In the genomic region with DNA sequence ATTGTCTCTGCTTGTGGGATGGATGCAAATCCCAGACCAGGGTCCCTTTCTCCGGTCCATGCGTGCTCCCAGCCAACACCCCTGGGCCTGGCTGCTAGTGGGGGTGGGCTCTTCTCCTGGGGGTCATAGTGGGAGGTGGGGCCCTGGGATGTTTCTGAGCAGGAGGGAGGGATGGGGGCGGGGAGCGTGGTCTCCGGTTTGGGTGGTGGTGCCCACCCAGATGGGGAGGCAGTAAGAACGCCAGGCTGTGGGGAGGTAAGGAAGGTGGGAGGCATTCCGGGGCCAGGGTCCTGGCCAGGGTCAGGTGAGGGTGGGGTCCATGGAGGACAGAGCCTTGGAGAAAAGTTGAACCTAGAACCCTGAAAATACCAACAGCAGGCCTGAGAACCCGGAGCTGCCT, we compare ENCODE assay signal across 9 cellular contexts. TPM values are rescaled to one million over a fixed set of nuclear protein-coding genes. Genes with fewer than 3 reads are reported as not detected.
A peak's percentile ranks its signal among the peaks of the same experiment; 100 is the strongest.
DNase-seq lines count a peak whose midpoint lies in the region; ATAC-seq and TF ChIP-seq lines count a peak whose summit lies in the region.
"Had no signal": no experiment of that assay in that cellular context is flagged by ENCODE, and none has a peak within 500 bp of the region (broad histone marks: within the 10 kb centered on the region; RNA-seq: fewer than 3 reads in every experiment).

No MANE protein-coding gene starts in this region.

- H3K36me3 ChIP-seq in left lung (peaks cover 0 to 18% of the 10 kb centered on the region in 2 donors), smooth muscle cell (ENCODE audit: low read depth) (no peaks in the 10 kb centered on the region)
- H3K36me3 ChIP-seq: neutrophil had no signal

- peak overlapping the region; percentile 79 for H3K27ac Mint-ChIP-seq in activated CD4-positive, alpha-beta T cell treated with anti-CD3 and anti-CD28 coated beads, Interleukin-2, amount 10 ng/mL, durations not matched to agents 7 days and 5 days
- no peak overlapping the region for H3K27ac Mint-ChIP-seq in activated CD4-positive, alpha-beta T cell treated with anti-CD3 and anti-CD28 coated beads, Interleukin-2, amount 10 ng/mL, durations not matched to agents 24 days and 14 days
- peak overlapping the region; percentile 49 for H3K27ac Mint-ChIP-seq in activated CD8-positive, alpha-beta T cell treated with anti-CD3 and anti-CD28 coated beads, Interleukin-2, amount 10 ng/mL, durations not matched to agents 7 days and 5 days

- H3K4me1 Mint-ChIP-seq in activated CD4-positive, alpha-beta T cell treated with anti-CD3 and anti-CD28 coated beads, Interleukin-2, amount 10 ng/mL, durations not matched to agents 7 days and 5 days, result peaks cover 41% of the 10 kb centered on the region
- H3K4me1 Mint-ChIP-seq in activated CD4-positive, alpha-beta T cell treated with anti-CD3 and anti-CD28 coated beads, Interleukin-2, amount 10 ng/mL, durations not matched to agents 24 days and 14 days, result peaks cover 32% of the 10 kb centered on the region
- H3K4me1 Mint-ChIP-seq in activated CD8-positive, alpha-beta T cell treated with anti-CD3 and anti-CD28 coated beads, Interleukin-2, amount 10 ng/mL, durations not matched to agents 7 days and 5 days (ENCODE audit: low read depth), result peaks cover 39% of the 10 kb centered on the region

- no peak for DNase-seq in activated CD4-positive, alpha-beta T cell treated with anti-CD3 and anti-CD28 coated beads, Interleukin-2, amount 10 ng/mL, durations not matched to agents 7 days and 5 days
- DNase-seq in activated CD4-positive, alpha-beta T cell treated with anti-CD3 and anti-CD28 coated beads, Interleukin-2, amount 10 ng/mL, durations not matched to agents 24 days and 14 days, result no peak
- no peak for DNase-seq in activated CD8-positive, alpha-beta T cell treated with anti-CD3 and anti-CD28 coated beads, Interleukin-2, amount 10 ng/mL, durations not matched to agents 7 days and 5 days
- no peak for DNase-seq in left lung
- DNase-seq in LoVo (ENCODE audit: low spot score), result no peak
- DNase-seq in superior temporal gyrus (ENCODE audit: extremely low spot score), result no peak
- no peak for DNase-seq in smooth muscle cell (lab: John Stamatoyannopoulos, UW; ENCODE audit: unreplicated experiment)

- H3K36me3 Mint-ChIP-seq in activated CD4-positive, alpha-beta T cell treated with anti-CD3 and anti-CD28 coated beads, Interleukin-2, amount 10 ng/mL, durations not matched to agents 7 days and 5 days (ENCODE audit: low read depth), result peaks cover 4% of the 10 kb centered on the region
- H3K36me3 Mint-ChIP-seq in activated CD4-positive, alpha-beta T cell treated with anti-CD3 and anti-CD28 coated beads, Interleukin-2, amount 10 ng/mL, durations not matched to agents 24 days and 14 days (ENCODE audit: low read depth), result peaks cover 5% of the 10 kb centered on the region
- peaks cover 3% of the 10 kb centered on the region for H3K36me3 Mint-ChIP-seq in activated CD8-positive, alpha-beta T cell treated with anti-CD3 and anti-CD28 coated beads, Interleukin-2, amount 10 ng/mL, durations not matched to agents 7 days and 5 days (ENCODE audit: low read depth)

- ATAC-seq in activated CD8-positive, alpha-beta T cell treated with anti-CD3 and anti-CD28 coated beads, Interleukin-2, amount 10 ng/mL, durations not matched to agents 7 days and 5 days, result no peak
- ATAC-seq in left lung, result no peak

- no peak overlapping the region for H3K4me3 ChIP-seq in left lung
- no peak overlapping the region for H3K4me3 ChIP-seq in smooth muscle cell

- H3K4me2 ChIP-seq in smooth muscle cell, result no peak overlapping the region

- H3F3A ChIP-seq in smooth muscle cell (ENCODE audit: low read depth), result no peaks in the 10 kb centered on the region

- H3K9ac ChIP-seq in smooth muscle cell (ENCODE audit: low read depth), result no peak overlapping the region

- H3K9me3 ChIP-seq in left lung, result no peaks in the 10 kb centered on the region
- H3K9me3 ChIP-seq in smooth muscle cell (replicated peaks; ENCODE audit: low read depth), result no peaks in the 10 kb centered on the region
- H3K9me3 ChIP-seq: neutrophil had no signal

- 82% methylated on average over 7 of the region's 8 CpGs for WGBS in smooth muscle cell (ENCODE audit: low lambda C conversion rate)

- no peaks in the 10 kb centered on the region for H3K9me3 Mint-ChIP-seq in activated CD4-positive, alpha-beta T cell treated with anti-CD3 and anti-CD28 coated beads, Interleukin-2, amount 10 ng/mL, durations not matched to agents 7 days and 5 days
- peaks cover 4% of the 10 kb centered on the region for H3K9me3 Mint-ChIP-seq in activated CD4-positive, alpha-beta T cell treated with anti-CD3 and anti-CD28 coated beads, Interleukin-2, amount 10 ng/mL, durations not matched to agents 24 days and 14 days
- no peaks in the 10 kb centered on the region for H3K9me3 Mint-ChIP-seq in activated CD8-positive, alpha-beta T cell treated with anti-CD3 and anti-CD28 coated beads, Interleukin-2, amount 10 ng/mL, durations not matched to agents 7 days and 5 days (ENCODE audit: insufficient read depth)

- no peak overlapping the region for H2AFZ ChIP-seq in smooth muscle cell (ENCODE audit: low read depth)

- TF ChIP-seq CTCF in left lung (IDR thresholded peaks at IDR 0.05), result no peak
- TF ChIP-seq CTCF in smooth muscle cell (IDR thresholded peaks at IDR 0.05; ENCODE audit: borderline replicate concordance, insufficient read depth, poor library complexity, severe bottlenecking), result no peak

- H3K79me2 ChIP-seq in smooth muscle cell (ENCODE audit: low read depth), result no peaks in the 10 kb centered on the region

- no peak overlapping the region for H3K4me3 Mint-ChIP-seq in activated CD4-positive, alpha-beta T cell treated with anti-CD3 and anti-CD28 coated beads, Interleukin-2, amount 10 ng/mL, durations not matched to agents 7 days and 5 days
- H3K4me3 Mint-ChIP-seq in activated CD4-positive, alpha-beta T cell treated with anti-CD3 and anti-CD28 coated beads, Interleukin-2, amount 10 ng/mL, durations not matched to agents 24 days and 14 days, result no peak overlapping the region
- no peak overlapping the region for H3K4me3 Mint-ChIP-seq in activated CD8-positive, alpha-beta T cell treated with anti-CD3 and anti-CD28 coated beads, Interleukin-2, amount 10 ng/mL, durations not matched to agents 7 days and 5 days

- peaks cover 48 to 86% of the 10 kb centered on the region in 2 donors for H3K4me1 ChIP-seq in left lung
- H3K4me1 ChIP-seq in smooth muscle cell (ENCODE audit: low read depth), result peaks cover 8% of the 10 kb centered on the region

- POLR2A ChIA-PET in activated CD4-positive, alpha-beta T cell treated with anti-CD3 and anti-CD28 coated beads, Interleukin-2, amount 10 ng/mL, durations not matched to agents 7 days and 5 days (lab: Charles Lee), result interaction anchor here (1.1 kb wide), 1 partner anchor 10 kb away, joined by 5 read pairs; no protein-coding TSS in a partner anchor
- POLR2A ChIA-PET in activated CD8-positive, alpha-beta T cell treated with anti-CD3 and anti-CD28 coated beads, Interleukin-2, amount 10 ng/mL, durations not matched to agents 7 days and 5 days (lab: Charles Lee), result interaction anchor here (0.6 to 2.7 kb wide), 4 partner anchors 9 to 55 kb away, joined by 3 to 53 read pairs (median 4); partner anchors contain the start of gene TEDC1

- CTCF ChIA-PET in activated CD4-positive, alpha-beta T cell treated with anti-CD3 and anti-CD28 coated beads, Interleukin-2, amount 10 ng/mL, durations not matched to agents 7 days and 5 days (lab: Charles Lee), result interaction anchor here (0.6 to 4.0 kb wide), 31 partner anchors 10 to 237 kb away, joined by 3 to 69 read pairs (median 4); partner anchors contain the start of gene TEDC1
- CTCF ChIA-PET in activated CD8-positive, alpha-beta T cell treated with anti-CD3 and anti-CD28 coated beads, Interleukin-2, amount 10 ng/mL, durations not matched to agents 7 days and 5 days (lab: Charles Lee), result interaction anchor here (0.6 to 2.9 kb wide), 22 partner anchors 9 to 220 kb away, joined by 3 to 132 read pairs (median 4); partner anchors contain the start of genes PACS2, TEDC1 and TEX22

- intact Hi-C loops in activated CD4-positive, alpha-beta T cell treated with anti-CD3 and anti-CD28 coated beads, Interleukin-2, amount 10 ng/mL, durations not matched to agents 24 days and 14 days (cut with micrococcal nuclease), result loop anchor here (2.0 kb wide), 1 partner anchor 109 kb away; no protein-coding TSS in a partner anchor
- intact Hi-C loops in left lung (cut with DNase I), result no loop called here

- H3K27me3 Mint-ChIP-seq in activated CD4-positive, alpha-beta T cell treated with anti-CD3 and anti-CD28 coated beads, Interleukin-2, amount 10 ng/mL, durations not matched to agents 7 days and 5 days, result peaks cover 29% of the 10 kb centered on the region
- peaks cover 21% of the 10 kb centered on the region for H3K27me3 Mint-ChIP-seq in activated CD4-positive, alpha-beta T cell treated with anti-CD3 and anti-CD28 coated beads, Interleukin-2, amount 10 ng/mL, durations not matched to agents 24 days and 14 days
- peaks cover 26% of the 10 kb centered on the region for H3K27me3 Mint-ChIP-seq in activated CD8-positive, alpha-beta T cell treated with anti-CD3 and anti-CD28 coated beads, Interleukin-2, amount 10 ng/mL, durations not matched to agents 7 days and 5 days (ENCODE audit: low read depth)

- no peaks in the 10 kb centered on the region for H4K20me1 ChIP-seq in smooth muscle cell (ENCODE audit: low read depth)

- H3K27ac ChIP-seq in left lung (peak overlapping the region; percentile 92 to 97), temporal lobe (ENCODE audit: low read depth, low read length) (peak overlapping the region; percentile 9), smooth muscle cell (ENCODE audit: low read depth) (no peak overlapping the region)

- H3K27me3 ChIP-seq in left lung (peaks cover 0 to 82% of the 10 kb centered on the region in 2 donors), smooth muscle cell (ENCODE audit: low read depth) (peaks cover 24% of the 10 kb centered on the region)

RNA-seq across cellular contexts. Expression of gene CRIP2, which starts 5.5 kb away (rescaled TPM):
- 1 to 10 TPM in 1 of 2 experiments, under 1 TPM in 1; 0.64 to 1.8 TPM for total RNA-seq in activated CD4-positive, alpha-beta T cell treated with anti-CD3 and anti-CD28 coated beads, Interleukin-2, amount 10 ng/mL, durations not matched to agents 7 days and 5 days
- 0.37 and 0.43 TPM in 2 replicates for total RNA-seq in activated CD4-positive, alpha-beta T cell treated with anti-CD3 and anti-CD28 coated beads, Interleukin-2, amount 10 ng/mL, durations not matched to agents 24 days and 14 days
- total RNA-seq in activated CD8-positive, alpha-beta T cell treated with anti-CD3 and anti-CD28 coated beads, Interleukin-2, amount 10 ng/mL, durations not matched to agents 7 days and 5 days, result under 1 TPM; 0.21 to 0.31 TPM
- 100 to 1,000 TPM; 172 to 224 TPM for total RNA-seq in left lung
- total RNA-seq in temporal lobe, result 94.9 TPM
- 7.6 and 14.1 TPM in 2 replicates for total RNA-seq in smooth muscle cell
- polyA plus RNA-seq in smooth muscle cell, result 38.1 and 45.7 TPM in 2 replicates

RNA-seq across cellular contexts. Expression of gene CRIP1, which starts 6.5 kb away (rescaled TPM):
- total RNA-seq in activated CD4-positive, alpha-beta T cell treated with anti-CD3 and anti-CD28 coated beads, Interleukin-2, amount 10 ng/mL, durations not matched to agents 7 days and 5 days, result 100 to 1,000 TPM; 702 to 753 TPM
- total RNA-seq in activated CD4-positive, alpha-beta T cell treated with anti-CD3 and anti-CD28 coated beads, Interleukin-2, amount 10 ng/mL, durations not matched to agents 24 days and 14 days, result 99.3 and 110 TPM in 2 replicates
- total RNA-seq in activated CD8-positive, alpha-beta T cell treated with anti-CD3 and anti-CD28 coated beads, Interleukin-2, amount 10 ng/mL, durations not matched to agents 7 days and 5 days, result 100 to 1,000 TPM; 587 to 613 TPM
- total RNA-seq in left lung (100 to 1,000 TPM; 171 to 281 TPM), temporal lobe (2.0 TPM), smooth muscle cell (0.27 and 4.9 TPM in 2 replicates)
- 31.8 and 40.6 TPM in 2 replicates for polyA plus RNA-seq in smooth muscle cell

RNA-seq across cellular contexts. Expression of gene TEDC1, which starts 10.9 kb away (rescaled TPM):
- total RNA-seq in activated CD4-positive, alpha-beta T cell treated with anti-CD3 and anti-CD28 coated beads, Interleukin-2, amount 10 ng/mL, durations not matched to agents 7 days and 5 days, result 10 to 100 TPM; 40.7 to 53.2 TPM
- 41.4 and 43.3 TPM in 2 replicates for total RNA-seq in activated CD4-positive, alpha-beta T cell treated with anti-CD3 and anti-CD28 coated beads, Interleukin-2, amount 10 ng/mL, durations not matched to agents 24 days and 14 days
- total RNA-seq in activated CD8-positive, alpha-beta T cell treated with anti-CD3 and anti-CD28 coated beads, Interleukin-2, amount 10 ng/mL, durations not matched to agents 7 days and 5 days, result 10 to 100 TPM; 56.5 to 61.8 TPM
- total RNA-seq in left lung (10 to 100 TPM; 12.8 to 16.8 TPM), temporal lobe (3.0 TPM), smooth muscle cell (3.8 and 3.9 TPM in 2 replicates)
- 4.7 and 8.2 TPM in 2 replicates for polyA plus RNA-seq in smooth muscle cell

RNA-seq across cellular contexts. Expression of gene TMEM121, which starts 46.2 kb away (rescaled TPM):
- total RNA-seq in activated CD4-positive, alpha-beta T cell treated with anti-CD3 and anti-CD28 coated beads, Interleukin-2, amount 10 ng/mL, durations not matched to agents 7 days and 5 days, result 1 to 10 TPM; 4.6 TPM
- total RNA-seq in activated CD4-positive, alpha-beta T cell treated with anti-CD3 and anti-CD28 coated beads, Interleukin-2, amount 10 ng/mL, durations not matched to agents 24 days and 14 days, result 9.1 and 10.3 TPM in 2 replicates
- total RNA-seq in activated CD8-positive, alpha-beta T cell treated with anti-CD3 and anti-CD28 coated beads, Interleukin-2, amount 10 ng/mL, durations not matched to agents 7 days and 5 days, result 1 to 10 TPM; 8.6 to 9.2 TPM
- total RNA-seq in left lung, result 1 to 10 TPM; 2.4 to 3.0 TPM
- 20.2 TPM for total RNA-seq in temporal lobe
- total RNA-seq in smooth muscle cell, result 2.6 and 7.0 TPM in 2 replicates
- polyA plus RNA-seq in smooth muscle cell, result 7.2 and 12.1 TPM in 2 replicates

Comparison
In these comparisons a context has a peak if more than half of its experiments do, and no peak if none do; other contexts are left out.
1. RNA of gene CRIP1, which starts 6.5 kb away (total RNA-seq): 702 to 753 TPM in activated CD4-positive, alpha-beta T cell treated with anti-CD3 and anti-CD28 coated beads, Interleukin-2, amount 10 ng/mL, durations not matched to agents 7 days and 5 days, 587 to 613 TPM in activated CD8-positive, alpha-beta T cell treated with anti-CD3 and anti-CD28 coated beads, Interleukin-2, amount 10 ng/mL, durations not matched to agents 7 days and 5 days, 171 to 281 TPM in left lung and 99.3 to 110 TPM in activated CD4-positive, alpha-beta T cell treated with anti-CD3 and anti-CD28 coated beads, Interleukin-2, amount 10 ng/mL, durations not matched to agents 24 days and 14 days; 0.27 to 4.9 TPM in smooth muscle cell and 2.0 TPM in temporal lobe (single experiment); every median in the first group is over 10 times any median in the second.